In genomic region chr5:160296496-160296895, GRCh38 we compare ENCODE assay signal across 24 cellular contexts. TPM values are rescaled to one million over a fixed set of nuclear protein-coding genes. Genes with fewer than 3 reads are reported as not detected.
DNase-seq lines count a peak whose midpoint lies in the region; ATAC-seq, FAIRE-seq and TF ChIP-seq lines count a peak whose summit lies in the region.
"Had no signal": no experiment of that assay in that cellular context is flagged by ENCODE, and none has a peak within 500 bp of the region (broad histone marks: within the 10 kb centered on the region; RNA-seq: fewer than 3 reads in every experiment).

No MANE protein-coding gene starts in this region.

- H3K4me3 Mint-ChIP-seq in endothelial cell (ENCODE audit: unreplicated experiment) = no peak overlapping the region
- H3K4me3 Mint-ChIP-seq in natural killer cell = peak overlapping the region; percentile 88
- peak overlapping the region; percentile 28 for H3K4me3 Mint-ChIP-seq in neural crest cell
- H3K4me3 Mint-ChIP-seq: B cell; CD14-positive monocyte; CD4-positive, alpha-beta T cell; CD8-positive, alpha-beta memory T cell had no signal

- no peak for FAIRE-seq in kidney (lab: Jason Lieb, UNC)
- FAIRE-seq: A204.1, D721Med, H1 had no signal

- H3K36me3 Mint-ChIP-seq in endothelial cell (ENCODE audit: low read depth, unreplicated experiment) = peaks cover 32% of the 10 kb centered on the region
- no peaks in the 10 kb centered on the region for H3K36me3 Mint-ChIP-seq in natural killer cell
- peaks cover 5% of the 10 kb centered on the region for H3K36me3 Mint-ChIP-seq in neural crest cell (ENCODE audit: low read depth)
- H3K36me3 Mint-ChIP-seq: CD14-positive monocyte had no signal

- no peaks in the 10 kb centered on the region for H3K9me3 Mint-ChIP-seq in endothelial cell (ENCODE audit: unreplicated experiment)
- H3K9me3 Mint-ChIP-seq in natural killer cell = no peaks in the 10 kb centered on the region
- H3K9me3 Mint-ChIP-seq in neural crest cell = no peaks in the 10 kb centered on the region
- H3K9me3 Mint-ChIP-seq: CD14-positive monocyte; CD4-positive, alpha-beta T cell; CD8-positive, alpha-beta memory T cell had no signal

- H3K27ac Mint-ChIP-seq in endothelial cell (ENCODE audit: unreplicated experiment) (peak overlapping the region; percentile 58), natural killer cell (peak overlapping the region; percentile 89 to 98), neural crest cell (ENCODE audit: unreplicated experiment) (peak overlapping the region; percentile 46)
- H3K27ac Mint-ChIP-seq: B cell; CD14-positive monocyte; CD4-positive, alpha-beta T cell; CD8-positive, alpha-beta memory T cell had no signal

- no peak for TF ChIP-seq POLR2A in testis (IDR thresholded peaks at IDR 0.05)

- H3K4me3 ChIP-seq in testis = no peak overlapping the region
- H3K4me3 ChIP-seq in WERI-Rb-1 (ENCODE audit: low read depth, low read length) = no peak overlapping the region
- no peak overlapping the region for H3K4me3 ChIP-seq in kidney (ENCODE audit: low read length in 2 of 2)
- H3K4me3 ChIP-seq: BLaER1, GM23248 had no signal

- H3K4me1 ChIP-seq in testis (peaks cover 25% of the 10 kb centered on the region), kidney (ENCODE audit: control insufficient read depth in 1 of 2, insufficient read depth in 1 of 2, low read depth in 1 of 2, low read length in 2 of 2) (peaks cover 0 to 3% of the 10 kb centered on the region in 2 donors)

- 85 to 91% methylated on average over 4 of the region's 4 CpGs for WGBS in testis, 2 donors

- DNase-seq in endothelial cell (ENCODE audit: low spot score) (no peak), natural killer cell (no peak), neural crest cell (ENCODE audit: low read depth, low spot score) (no peak), testis (no peak), DMS153 (lab: John Stamatoyannopoulos, UW) (no peak), WERI-Rb-1 (no peak), kidney (no peak)
- DNase-seq: CD4-positive, alpha-beta T cell; CD8-positive, alpha-beta memory T cell; DMS 273 treated with DMSO at 0.1 percent for 48 hours; DMS53; DMS79 treated with DMSO at 0.1 percent for 48 hours; GF-D8; GM23248; H7; HCEC 1CT had no signal

- H3K9ac ChIP-seq in kidney (ENCODE audit: low read length in 2 of 2) = no peak overlapping the region
- H3K9ac ChIP-seq: BLaER1, GM23248 had no signal

- intact Hi-C loops in natural killer cell (cut with micrococcal nuclease) = no loop called here
- intact Hi-C loops in testis (cut with DNase I; ENCODE audit: low total_unique reads) = no loop called here
- intact Hi-C loops in kidney (cut with DNase I) = no loop called here

- TF ChIP-seq CTCF in endothelial cell (IDR thresholded peaks at IDR 0.05; ENCODE audit: unreplicated experiment) = no peak
- TF ChIP-seq CTCF in natural killer cell (IDR thresholded peaks at IDR 0.05) = no peak
- TF ChIP-seq CTCF in neural crest cell (conservative IDR thresholded peaks at IDR 0.05) = no peak
- TF ChIP-seq CTCF in testis (IDR thresholded peaks at IDR 0.05) = no peak
- TF ChIP-seq CTCF in WERI-Rb-1 (IDR thresholded peaks at IDR 0.05; ENCODE audit: low read depth, low read length) = no peak
- TF ChIP-seq CTCF in kidney (IDR thresholded peaks at IDR 0.05; ENCODE audit: borderline replicate concordance, extremely low read depth, insufficient read depth) = no peak

- H3K27ac ChIP-seq in testis (peak overlapping the region; percentile 24), WERI-Rb-1 (no peak overlapping the region), kidney (ENCODE audit: low read depth in 2 of 2, low read length in 2 of 2) (no peak overlapping the region)
- H3K27ac ChIP-seq: 22Rv1, BLaER1, GM23248 had no signal

- ATAC-seq in natural killer cell (no peak), HG02588 (IDR thresholded peaks at IDR 0.05; ENCODE audit: unreplicated experiment) (no peak)

- peaks cover 12% of the 10 kb centered on the region for H3K27me3 Mint-ChIP-seq in endothelial cell (ENCODE audit: unreplicated experiment)
- no peaks in the 10 kb centered on the region for H3K27me3 Mint-ChIP-seq in natural killer cell (ENCODE audit: low read depth in 2 of 2)
- no peaks in the 10 kb centered on the region for H3K27me3 Mint-ChIP-seq in neural crest cell (ENCODE audit: low read depth)
- H3K27me3 Mint-ChIP-seq: CD4-positive, alpha-beta T cell had no signal

- H3K4me1 Mint-ChIP-seq in endothelial cell (ENCODE audit: unreplicated experiment) (peaks cover 40% of the 10 kb centered on the region), natural killer cell (peaks cover 70 to 76% of the 10 kb centered on the region in 2 donors), neural crest cell (peaks cover 38% of the 10 kb centered on the region)
- H3K4me1 Mint-ChIP-seq: B cell had no signal

- no peaks in the 10 kb centered on the region for H3K27me3 ChIP-seq in testis
- no peaks in the 10 kb centered on the region for H3K27me3 ChIP-seq in WERI-Rb-1 (ENCODE audit: insufficient read depth, low read depth, severe bottlenecking)
- H3K27me3 ChIP-seq: BLaER1 had no signal

- no peaks in the 10 kb centered on the region for H3K36me3 ChIP-seq in testis (ENCODE audit: low read depth, missing control alignments)
- no peaks in the 10 kb centered on the region for H3K36me3 ChIP-seq in WERI-Rb-1
- no peaks in the 10 kb centered on the region for H3K36me3 ChIP-seq in kidney (ENCODE audit: control insufficient read depth in 1 of 2, insufficient read depth in 2 of 2, low read length in 2 of 2)
- H3K36me3 ChIP-seq: BLaER1 had no signal

- H3K9me3 ChIP-seq in testis (no peaks in the 10 kb centered on the region), WERI-Rb-1 (ENCODE audit: severe bottlenecking) (no peaks in the 10 kb centered on the region), kidney (ENCODE audit: control insufficient read depth in 1 of 2, low read length in 2 of 2) (no peaks in the 10 kb centered on the region)
- H3K9me3 ChIP-seq: BLaER1 had no signal

RNA-seq across cellular contexts. Expression of gene CCNJL, which starts 15.9 kb away (rescaled TPM):
- total RNA-seq in endothelial cell (ENCODE audit: unreplicated experiment) (65.0 TPM), natural killer cell (10 to 100 TPM; 19.9 to 32.1 (median 20.7) TPM), neural crest cell (28.7 and 29.7 TPM in 2 replicates), testis (10 to 100 TPM; 41.4 to 47.0 TPM), kidney (1.6 TPM)
- polyA plus RNA-seq in testis (ENCODE audit: insufficient read depth, low read depth, low replicate concordance) (23.6 TPM), kidney (ENCODE audit: insufficient read depth, low read depth, low replicate concordance) (3.8 TPM)
- total RNA-seq: CD4-positive, alpha-beta T cell; CD8-positive, alpha-beta memory T cell had no signal
- polyA plus RNA-seq: CD14-positive monocyte; CD8-positive, alpha-beta memory T cell; GM23248 had no signal

Comparison
In these comparisons a context has a peak if more than half of its experiments do, and no peak if none do; other contexts are left out.
1. H3K27ac ChIP-seq: peak in testis (2 of 2); none in WERI-Rb-1 (single experiment) and kidney (0 of 2).
2. Peak in every context shown above with its lines, with median percentiles within 50 percentile points of each other: H3K27ac Mint-ChIP-seq.